In the genomic region with DNA sequence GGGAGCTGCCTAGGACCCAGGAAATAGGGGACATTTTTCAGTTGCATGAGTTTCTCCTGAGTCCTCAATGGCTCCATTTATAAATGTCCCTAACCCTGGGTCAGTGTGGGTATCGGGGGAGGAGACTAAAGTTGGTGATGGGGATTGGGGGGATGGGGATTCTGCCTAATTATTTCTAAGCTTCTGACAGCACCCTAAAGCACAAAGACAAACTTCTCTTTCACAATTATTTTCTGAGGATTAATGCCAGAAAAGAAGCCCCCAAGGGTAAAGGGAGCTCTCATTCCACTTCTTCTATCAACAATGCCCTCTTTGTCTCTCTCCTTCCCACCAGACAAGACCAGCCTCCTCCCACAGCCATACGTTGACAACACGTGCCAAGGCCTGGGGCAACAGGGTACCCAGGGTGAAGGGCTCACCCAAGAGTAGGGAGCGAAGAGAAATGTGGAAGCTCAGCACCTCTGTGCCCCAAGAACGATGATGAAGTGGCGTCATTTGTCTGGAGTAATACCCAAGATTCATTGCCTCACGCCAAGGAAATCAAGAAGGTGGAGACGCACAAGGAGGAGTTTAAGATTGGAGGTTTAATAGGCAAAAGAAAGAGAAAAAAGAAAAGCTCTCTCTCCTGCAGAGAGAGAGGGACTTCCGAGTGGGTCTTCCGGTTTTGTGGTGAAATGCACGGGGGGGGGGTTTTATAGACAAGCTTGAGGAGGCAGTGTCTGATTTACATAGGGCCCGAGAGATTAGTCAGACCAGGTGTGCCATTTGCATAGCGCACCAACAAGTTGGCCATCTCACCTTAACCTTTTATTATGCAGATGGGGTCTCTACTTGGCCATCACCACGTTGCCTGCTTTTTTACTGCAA, we compare ENCODE assay signal across 16 cellular contexts. TPM values are rescaled to one million over a fixed set of nuclear protein-coding genes. Genes with fewer than 3 reads are reported as not detected.
DNase-seq lines count a peak whose midpoint lies in the region; ATAC-seq and TF ChIP-seq lines count a peak whose summit lies in the region.
"Had no signal": no experiment of that assay in that cellular context is flagged by ENCODE, and none has a peak within 500 bp of the region (broad histone marks: within the 10 kb centered on the region; RNA-seq: fewer than 3 reads in every experiment).

No MANE protein-coding gene starts in this region.

- H3K4me3 ChIP-seq in GM12864 (ENCODE audit: low read depth, low read length) (peak overlapping the region; percentile 18; the same call in 1 of the 2 replicates), iPS-15b (ENCODE audit: low read depth, low read length) (peak overlapping the region; percentile 42)
- H3K4me3 ChIP-seq: esophagus squamous epithelium had no signal

- no peak overlapping the region for H3K27ac Mint-ChIP-seq in CD4-positive, alpha-beta T cell
- H3K27ac Mint-ChIP-seq: activated naive CD4-positive, alpha-beta T cell treated with anti-CD3 and anti-CD28 coated beads, Interleukin-2, amount 10 ng/mL, durations not matched to agents 7 days and 5 days had no signal

- H3K4me1 Mint-ChIP-seq in CD4-positive, alpha-beta T cell (ENCODE audit: low read depth): peaks cover 10% of the 10 kb centered on the region

- H3K27me3 Mint-ChIP-seq in CD4-positive, alpha-beta T cell: peaks cover 22% of the 10 kb centered on the region

- CTCF ChIA-PET in CD4-positive, alpha-beta T cell (lab: Charles Lee): no interaction called here

- TF ChIP-seq CTCF in CD4-positive, alpha-beta T cell (IDR thresholded peaks at IDR 0.05): no peak
- no peak for TF ChIP-seq CTCF in GM12864 (IDR thresholded peaks at IDR 0.05; ENCODE audit: low read depth, low read length, missing control alignments)

- peak overlapping the region; percentile 3 for H3K4me3 Mint-ChIP-seq in CD4-positive, alpha-beta T cell
- H3K4me3 Mint-ChIP-seq: activated naive CD4-positive, alpha-beta T cell treated with anti-CD3 and anti-CD28 coated beads, Interleukin-2, amount 10 ng/mL, durations not matched to agents 7 days and 5 days had no signal

- H3K4me1 ChIP-seq in iPS-15b (ENCODE audit: control insufficient read depth, insufficient read depth, low read length): peaks cover 16% of the 10 kb centered on the region
- H3K4me1 ChIP-seq: esophagus squamous epithelium had no signal

- no peaks in the 10 kb centered on the region for H3K9me3 ChIP-seq in CD4-positive, alpha-beta T cell (ENCODE audit: control insufficient read depth, low read length)
- peaks cover 4% of the 10 kb centered on the region for H3K9me3 ChIP-seq in iPS-15b (ENCODE audit: control insufficient read depth, insufficient read depth, low read length)
- H3K9me3 ChIP-seq: SK-N-SH had no signal

- peaks cover 3% of the 10 kb centered on the region for H3K27me3 ChIP-seq in CD4-positive, alpha-beta T cell (ENCODE audit: control insufficient read depth, insufficient read depth, low read length)
- H3K27me3 ChIP-seq in iPS-15b (ENCODE audit: control insufficient read depth, insufficient read depth, low read length): no peaks in the 10 kb centered on the region

- peak; percentile 14 for ATAC-seq in CD4-positive, alpha-beta T cell (ENCODE audit: poor library complexity)
- ATAC-seq in HG03097 (IDR thresholded peaks at IDR 0.05; ENCODE audit: low FRiP score, unreplicated experiment) (no peak), esophagus mucosa (no peak), Right ventricle myocardium superior (ENCODE audit: poor library complexity) (no peak)
- ATAC-seq: HCT116, right cardiac atrium had no signal

- H3K9me3 Mint-ChIP-seq in CD4-positive, alpha-beta T cell: peaks cover 5% of the 10 kb centered on the region

- H3K36me3 ChIP-seq in iPS-15b (ENCODE audit: control insufficient read depth, insufficient read depth, low read length): no peaks in the 10 kb centered on the region
- H3K36me3 ChIP-seq: esophagus squamous epithelium had no signal

- POLR2A ChIA-PET in CD4-positive, alpha-beta T cell (lab: Charles Lee): interaction anchor here (1.3 kb wide), 1 partner anchor 24 kb away, joined by 6 read pairs; the partner anchor contains the start of gene TRIM4

- no peaks in the 10 kb centered on the region for H3K36me3 Mint-ChIP-seq in CD4-positive, alpha-beta T cell (ENCODE audit: low read depth)
- H3K36me3 Mint-ChIP-seq: activated naive CD4-positive, alpha-beta T cell treated with anti-CD3 and anti-CD28 coated beads, Interleukin-2, amount 10 ng/mL, durations not matched to agents 7 days and 5 days had no signal

- H3K27ac ChIP-seq in CD4-positive, alpha-beta T cell (ENCODE audit: low read depth, low read length): no peak overlapping the region
- H3K27ac ChIP-seq: esophagus squamous epithelium had no signal

- intact Hi-C loops in CD4-positive, alpha-beta T cell (cut with DNase I, micrococcal nuclease): no loop called here
- intact Hi-C loops in Right ventricle myocardium superior (cut with DNase I): no loop called here

- DNase-seq in CD4-positive, alpha-beta T cell: no peak
- no peak for DNase-seq in GM12864 (ENCODE audit: low read depth)
- DNase-seq in RPMI7951 (ENCODE audit: low read depth): peak; percentile 61
- no peak for DNase-seq in activated naive CD4-positive, alpha-beta T cell treated with Interleukin-2 at 50 U/mL for 16 hours
- no peak for DNase-seq in Right ventricle myocardium superior
- DNase-seq: activated naive CD4-positive, alpha-beta T cell treated with anti-CD3 and anti-CD28 coated beads, Interleukin-2, amount 10 ng/mL, durations not matched to agents 7 days and 5 days; Calu3; esophagus squamous epithelium; NCI-H446; right cardiac atrium; SK-N-SH had no signal

- H3K9ac ChIP-seq in iPS-15b (ENCODE audit: low read depth, low read length): peak overlapping the region; percentile 55
- H3K9ac ChIP-seq: SK-N-SH had no signal

RNA-seq across cellular contexts. Expression of gene GJC3, which starts 14.5 kb away (rescaled TPM):
- total RNA-seq in CD4-positive, alpha-beta T cell: under 1 TPM; 0.25 to 0.36 TPM
- 0.12 TPM in 1 of 2 replicates, not detected in the other for total RNA-seq in RPMI7951 (2014; rRNA removed; shearing (Covaris generic))
- total RNA-seq in esophagus mucosa: 0.20 TPM
- 0.19 TPM for total RNA-seq in Right ventricle myocardium superior
- total RNA-seq: Calu3, chondrocyte had no signal

RNA-seq across cellular contexts. Expression of gene TRIM4, which starts 24.5 kb away (rescaled TPM):
- total RNA-seq in CD4-positive, alpha-beta T cell: 10 to 100 TPM; 22.8 to 23.1 TPM
- 19.1 and 19.4 TPM in 2 replicates for total RNA-seq in RPMI7951 (2014; rRNA removed; shearing (Covaris generic))
- total RNA-seq in esophagus mucosa (13.9 TPM), Right ventricle myocardium superior (6.9 TPM)

RNA-seq across cellular contexts. Expression of gene AZGP1, which starts 32.0 kb away (rescaled TPM):
- not detected for total RNA-seq in CD4-positive, alpha-beta T cell
- total RNA-seq in RPMI7951 (2014; rRNA removed; shearing (Covaris generic)): 2.1 and 2.2 TPM in 2 replicates
- 10.8 TPM for total RNA-seq in esophagus mucosa
- 113 TPM for total RNA-seq in Right ventricle myocardium superior
- total RNA-seq: chondrocyte had no signal
